27 cellular contexts compared by ENCODE assay signal in genomic region chr3:135246027-135246426, GRCh38.
A peak's percentile ranks its signal among the peaks of the same experiment; 100 is the strongest.
DNase-seq lines count a peak whose midpoint lies in the region; ATAC-seq and TF ChIP-seq lines count a peak whose summit lies in the region.
"Had no signal": no experiment of that assay in that cellular context is flagged by ENCODE, and none has a peak within 500 bp of the region (broad histone marks: within the 10 kb centered on the region; RNA-seq: fewer than 3 reads in every experiment).

No MANE protein-coding gene starts in this region.

- intact Hi-C loops in activated CD8-positive, alpha-beta T cell treated with anti-CD3 and anti-CD28 coated beads for 36 hours (cut with micrococcal nuclease) = no loop called here

- H3K27me3 ChIP-seq in Karpas-422 (ENCODE audit: low read length) = no peaks in the 10 kb centered on the region
- H3K27me3 ChIP-seq in neural progenitor cell = no peaks in the 10 kb centered on the region
- H3K27me3 ChIP-seq: ascending aorta, cardiac muscle cell, colonic mucosa, foreskin keratinocyte, heart left ventricle, vagina had no signal

- no peaks in the 10 kb centered on the region for H3K9me2 ChIP-seq in Karpas-422 (replicated peaks; ENCODE audit: insufficient read depth, low read length)

- H2AFZ ChIP-seq in Karpas-422 (ENCODE audit: low read length) (no peak overlapping the region), neural progenitor cell (replicated peaks) (no peak overlapping the region)

- H3K4me3 ChIP-seq in GM12865 (ENCODE audit: low read depth, low read length) = no peak overlapping the region
- H3K4me3 ChIP-seq in Karpas-422 (ENCODE audit: low read length) = no peak overlapping the region
- no peak overlapping the region for H3K4me3 ChIP-seq in neural progenitor cell
- H3K4me3 ChIP-seq: ascending aorta, cardiac muscle cell, colonic mucosa, heart left ventricle, thoracic aorta, vagina had no signal

- H3K79me2 ChIP-seq in Karpas-422 (ENCODE audit: low read length) (no peaks in the 10 kb centered on the region), neural progenitor cell (ENCODE audit: low read depth) (no peaks in the 10 kb centered on the region)

- POLR2A ChIA-PET in WTC11 (lab: Charles Lee) = interaction anchor here (0.5 to 0.7 kb wide), 2 partner anchors 20 to 201 kb away, joined by 3 to 4 read pairs; no protein-coding TSS in a partner anchor
- POLR2A ChIA-PET in activated CD8-positive, alpha-beta T cell treated with anti-CD3 and anti-CD28 coated beads for 36 hours (lab: Charles Lee) = no interaction called here

- H3K9me3 ChIP-seq in Karpas-422 (ENCODE audit: low read length) (no peaks in the 10 kb centered on the region), neural progenitor cell (ENCODE audit: low read depth) (no peaks in the 10 kb centered on the region)
- H3K9me3 ChIP-seq: ascending aorta, colonic mucosa, heart left ventricle, thoracic aorta, vagina had no signal

- no peak overlapping the region for H3K27ac Mint-ChIP-seq in WTC11
- no peak overlapping the region for H3K27ac Mint-ChIP-seq in neural progenitor cell
- H3K27ac Mint-ChIP-seq in activated CD8-positive, alpha-beta T cell treated with anti-CD3 and anti-CD28 coated beads for 36 hours = no peak overlapping the region
- H3K27ac Mint-ChIP-seq: activated naive CD8-positive, alpha-beta T cell treated with anti-CD3 and anti-CD28 coated beads, Interleukin-2, amount 10 ng/mL, durations not matched to agents 7 days and 5 days; CD4-positive, CD25-positive, alpha-beta regulatory T cell had no signal

- H3K4me2 ChIP-seq in Karpas-422 (ENCODE audit: low read depth, low read length, poor library complexity, severe bottlenecking) = no peak overlapping the region
- H3K4me2 ChIP-seq in neural progenitor cell = no peak overlapping the region

- H3F3A ChIP-seq in neural progenitor cell (ENCODE audit: low read depth) = no peaks in the 10 kb centered on the region

- H3K36me3 ChIP-seq in Karpas-422 (ENCODE audit: insufficient read depth, low read length) (no peaks in the 10 kb centered on the region), neural progenitor cell (no peaks in the 10 kb centered on the region)
- H3K36me3 ChIP-seq: ascending aorta, cardiac muscle cell, colonic mucosa, heart left ventricle, thoracic aorta, vagina had no signal

- H4K20me1 ChIP-seq in Karpas-422 (ENCODE audit: insufficient read depth, low read depth, low read length) = no peaks in the 10 kb centered on the region
- H4K20me1 ChIP-seq in neural progenitor cell (ENCODE audit: low read depth) = no peaks in the 10 kb centered on the region

- H3K4me1 Mint-ChIP-seq in WTC11 (peaks cover 7% of the 10 kb centered on the region), neural progenitor cell (no peaks in the 10 kb centered on the region)
- no peaks in the 10 kb centered on the region for H3K4me1 Mint-ChIP-seq in activated CD8-positive, alpha-beta T cell treated with anti-CD3 and anti-CD28 coated beads for 36 hours (ENCODE audit: low read depth)
- H3K4me1 Mint-ChIP-seq: activated naive CD8-positive, alpha-beta T cell treated with anti-CD3 and anti-CD28 coated beads, Interleukin-2, amount 10 ng/mL, durations not matched to agents 7 days and 5 days; CD4-positive, CD25-positive, alpha-beta regulatory T cell; neural crest cell had no signal

- DNase-seq in GM12865 (ENCODE audit: low read depth) = no peak
- DNase-seq in Karpas-422 = peak; percentile 63
- DNase-seq in WTC11 (ENCODE audit: low spot score) = peak; percentile 24
- DNase-seq in neural progenitor cell (ENCODE audit: low spot score) = no peak
- DNase-seq in activated CD8-positive, alpha-beta T cell treated with anti-CD3 and anti-CD28 coated beads for 36 hours = no peak
- no peak for DNase-seq in NOMO-1 (lab: John Stamatoyannopoulos, UW; ENCODE audit: unreplicated experiment in 2 of 2)
- no peak for DNase-seq in NCI-H2107 treated with DMSO at 0.1 percent for 48 hours (lab: John Stamatoyannopoulos, UW; ENCODE audit: unreplicated experiment)
- DNase-seq: activated CD8-positive, alpha-beta memory T cell treated with anti-CD3 and anti-CD28 coated beads for 24 hours; activated effector memory CD4-positive, alpha-beta T cell treated with anti-CD3 and anti-CD28 coated beads, Interleukin-2, amount 50 U/mL, for 16 hours; activated naive CD8-positive, alpha-beta T cell treated with anti-CD3 and anti-CD28 coated beads, Interleukin-2, amount 10 ng/mL, durations not matched to agents 7 days and 5 days; CD4-positive, CD25-positive, alpha-beta regulatory T cell; colonic mucosa; effector memory CD4-positive, alpha-beta T cell; EL; foreskin keratinocyte; heart left ventricle; mammary epithelial cell; MV-4-11; posterior cingulate gyrus; stimulated activated naive CD4-positive, alpha-beta T cell treated with Interleukin-2 at 50 U/mL for 16 hours had no signal

- CTCF ChIA-PET in WTC11 (lab: Charles Lee) = interaction anchor here (0.6 to 1.4 kb wide), 18 partner anchors 9 to 645 kb away, joined by 3 to 28 read pairs (median 4); partner anchors contain the start of gene EPHB1
- CTCF ChIA-PET in activated CD8-positive, alpha-beta T cell treated with anti-CD3 and anti-CD28 coated beads for 36 hours (lab: Charles Lee) = no interaction called here

- H3K27ac ChIP-seq in Karpas-422 (ENCODE audit: low read length) (no peak overlapping the region), neural progenitor cell (no peak overlapping the region)
- H3K27ac ChIP-seq: ascending aorta, cardiac muscle cell, colonic mucosa, foreskin keratinocyte, heart left ventricle, thoracic aorta, vagina had no signal

- no peaks in the 10 kb centered on the region for H3K9me3 Mint-ChIP-seq in WTC11
- H3K9me3 Mint-ChIP-seq in neural progenitor cell = no peaks in the 10 kb centered on the region
- no peaks in the 10 kb centered on the region for H3K9me3 Mint-ChIP-seq in activated CD8-positive, alpha-beta T cell treated with anti-CD3 and anti-CD28 coated beads for 36 hours
- H3K9me3 Mint-ChIP-seq: activated naive CD8-positive, alpha-beta T cell treated with anti-CD3 and anti-CD28 coated beads, Interleukin-2, amount 10 ng/mL, durations not matched to agents 7 days and 5 days; neural crest cell had no signal

- H3K9ac ChIP-seq in Karpas-422 (ENCODE audit: low read length) (no peak overlapping the region), neural progenitor cell (no peak overlapping the region)

- H3K4me3 Mint-ChIP-seq in WTC11 (no peak overlapping the region), neural progenitor cell (no peak overlapping the region)
- no peak overlapping the region for H3K4me3 Mint-ChIP-seq in activated CD8-positive, alpha-beta T cell treated with anti-CD3 and anti-CD28 coated beads for 36 hours
- H3K4me3 Mint-ChIP-seq: activated naive CD8-positive, alpha-beta T cell treated with anti-CD3 and anti-CD28 coated beads, Interleukin-2, amount 10 ng/mL, durations not matched to agents 7 days and 5 days; CD4-positive, CD25-positive, alpha-beta regulatory T cell; neural crest cell had no signal

- H3K4me1 ChIP-seq in Karpas-422 (ENCODE audit: low read length) (peaks cover 28% of the 10 kb centered on the region), neural progenitor cell (no peaks in the 10 kb centered on the region)
- H3K4me1 ChIP-seq: ascending aorta, colonic mucosa, foreskin keratinocyte, heart left ventricle, vagina had no signal

- TF ChIP-seq CTCF in GM12865 (IDR thresholded peaks at IDR 0.05; ENCODE audit: insufficient read depth, low read depth, low read length, missing control alignments) = peak; percentile 22
- no peak for TF ChIP-seq CTCF in WTC11 (IDR thresholded peaks at IDR 0.05)
- peak; percentile 30 for TF ChIP-seq CTCF in neural progenitor cell (IDR thresholded peaks at IDR 0.05)
- TF ChIP-seq CTCF in activated CD8-positive, alpha-beta T cell treated with anti-CD3 and anti-CD28 coated beads for 36 hours (IDR thresholded peaks at IDR 0.05) = no peak

- no peaks in the 10 kb centered on the region for H3K27me3 Mint-ChIP-seq in WTC11 (ENCODE audit: low read depth)
- peaks cover 2% of the 10 kb centered on the region for H3K27me3 Mint-ChIP-seq in neural progenitor cell (ENCODE audit: insufficient read depth, low read depth)
- H3K27me3 Mint-ChIP-seq in activated CD8-positive, alpha-beta T cell treated with anti-CD3 and anti-CD28 coated beads for 36 hours = no peaks in the 10 kb centered on the region
- H3K27me3 Mint-ChIP-seq: activated naive CD8-positive, alpha-beta T cell treated with anti-CD3 and anti-CD28 coated beads, Interleukin-2, amount 10 ng/mL, durations not matched to agents 7 days and 5 days; CD4-positive, CD25-positive, alpha-beta regulatory T cell had no signal

- ATAC-seq in WTC11 = peak; percentile 76
- no peak for ATAC-seq in activated CD8-positive, alpha-beta T cell treated with anti-CD3 and anti-CD28 coated beads for 36 hours
- ATAC-seq in HG02798 (IDR thresholded peaks at IDR 0.05; ENCODE audit: poor library complexity, unreplicated experiment) = no peak
- ATAC-seq: esophagus mucosa, foreskin keratinocyte, heart left ventricle had no signal

- H3K36me3 Mint-ChIP-seq in WTC11 (no peaks in the 10 kb centered on the region), neural progenitor cell (no peaks in the 10 kb centered on the region)
- H3K36me3 Mint-ChIP-seq in activated CD8-positive, alpha-beta T cell treated with anti-CD3 and anti-CD28 coated beads for 36 hours (ENCODE audit: low read depth) = no peaks in the 10 kb centered on the region
- H3K36me3 Mint-ChIP-seq: activated naive CD8-positive, alpha-beta T cell treated with anti-CD3 and anti-CD28 coated beads, Interleukin-2, amount 10 ng/mL, durations not matched to agents 7 days and 5 days; CD4-positive, CD25-positive, alpha-beta regulatory T cell had no signal

TF ChIP-seq in WTC11, 78 proteins besides CTCF, POLR2A, EP300 and RAD21 (continues in another document):
- no peak for TF ChIP-seq AR (CRISPR knock-in tag; IDR thresholded peaks at IDR 0.05)
- no peak for TF ChIP-seq SMAD3 (CRISPR knock-in tag; IDR thresholded peaks at IDR 0.05; ENCODE audit: borderline replicate concordance)

Comparison
In these comparisons a context has a peak if more than half of its experiments do, and no peak if none do; other contexts are left out.
1. DNase-seq: peak in Karpas-422 (single experiment) and WTC11 (single experiment); none in GM12865 (single experiment), neural progenitor cell (single experiment), activated CD8-positive, alpha-beta T cell treated with anti-CD3 and anti-CD28 coated beads for 36 hours (single experiment), NOMO-1 (0 of 2) and NCI-H2107 treated with DMSO at 0.1 percent for 48 hours (single experiment).
2. CTCF ChIP-seq: peak in GM12865 (single experiment) and neural progenitor cell (single experiment); none in WTC11 (single experiment) and activated CD8-positive, alpha-beta T cell treated with anti-CD3 and anti-CD28 coated beads for 36 hours (single experiment).